In genomic region chr19:18634612-18635290, GRCh38 we compare ENCODE assay signal across 16 cellular contexts. TPM values are rescaled to one million over a fixed set of nuclear protein-coding genes. Genes with fewer than 3 reads are reported as not detected.
DNase-seq lines count a peak whose midpoint lies in the region; ATAC-seq and TF ChIP-seq lines count a peak whose summit lies in the region.
"Had no signal": no experiment of that assay in that cellular context is flagged by ENCODE, and none has a peak within 500 bp of the region (broad histone marks: within the 10 kb centered on the region; RNA-seq: fewer than 3 reads in every experiment).

No MANE protein-coding gene starts in this region.

- no peaks in the 10 kb centered on the region for H3K9me3 ChIP-seq in parathyroid adenoma (ENCODE audit: control insufficient read depth, low read length)
- H3K9me3 ChIP-seq in Karpas-422 (ENCODE audit: low read length): no peaks in the 10 kb centered on the region
- no peaks in the 10 kb centered on the region for H3K9me3 ChIP-seq in suprapubic skin
- H3K9me3 ChIP-seq: testis had no signal

- no peak overlapping the region for H2AFZ ChIP-seq in parathyroid adenoma
- H2AFZ ChIP-seq in Karpas-422 (ENCODE audit: low read length): no peak overlapping the region

- no peak overlapping the region for H3K4me3 ChIP-seq in parathyroid adenoma (ENCODE audit: low read depth, low read length)
- H3K4me3 ChIP-seq in Karpas-422 (ENCODE audit: low read length): no peak overlapping the region
- no peak overlapping the region for H3K4me3 ChIP-seq in suprapubic skin
- H3K4me3 ChIP-seq: testis had no signal

- TF ChIP-seq CTCF in parathyroid adenoma (IDR thresholded peaks at IDR 0.05) (no peak), suprapubic skin (IDR thresholded peaks at IDR 0.05) (no peak)

- peak; percentile 50 for ATAC-seq in esophagus mucosa
- no peak for ATAC-seq in HG03439 (IDR thresholded peaks at IDR 0.05; ENCODE audit: unreplicated experiment)
- ATAC-seq: CD8-positive, alpha-beta T cell; left lobe of liver had no signal

- no peak for TF ChIP-seq POLR2A in suprapubic skin (IDR thresholded peaks at IDR 0.05)

- no peaks in the 10 kb centered on the region; the same call in 1 of the 2 replicates for H4K20me1 ChIP-seq in Karpas-422 (ENCODE audit: insufficient read depth, low read depth, low read length)

- H3K27me3 ChIP-seq in parathyroid adenoma (ENCODE audit: control insufficient read depth, insufficient read depth, low read length): no peaks in the 10 kb centered on the region
- H3K27me3 ChIP-seq in Karpas-422 (ENCODE audit: low read length): no peaks in the 10 kb centered on the region
- no peaks in the 10 kb centered on the region for H3K27me3 ChIP-seq in suprapubic skin
- H3K27me3 ChIP-seq: testis had no signal

- H3K4me2 ChIP-seq in parathyroid adenoma (ENCODE audit: low read length) (peak overlapping the region; percentile 22), Karpas-422 (ENCODE audit: low read depth, low read length, poor library complexity, severe bottlenecking) (no peak overlapping the region)

- 38% methylated on average over 11 of the region's 11 CpGs for WGBS in suprapubic skin

- H3K36me3 ChIP-seq in parathyroid adenoma (ENCODE audit: control insufficient read depth, insufficient read depth, low read length) (no peaks in the 10 kb centered on the region), Karpas-422 (ENCODE audit: insufficient read depth, low read length) (no peaks in the 10 kb centered on the region), suprapubic skin (no peaks in the 10 kb centered on the region)

- TF ChIP-seq EP300 in suprapubic skin (IDR thresholded peaks at IDR 0.05): no peak

- H3K27ac ChIP-seq in parathyroid adenoma (no peak overlapping the region), Karpas-422 (ENCODE audit: low read length) (no peak overlapping the region), suprapubic skin (no peak overlapping the region)
- H3K27ac ChIP-seq: epithelial cell of prostate, testis had no signal

- no peaks in the 10 kb centered on the region for H3K9me2 ChIP-seq in Karpas-422 (replicated peaks; ENCODE audit: insufficient read depth, low read length)

- DNase-seq in DMS 273 (lab: John Stamatoyannopoulos, UW; ENCODE audit: unreplicated experiment): peak; percentile 50
- DNase-seq in DMS 273 treated with DMSO at 0.1 percent for 48 hours (lab: John Stamatoyannopoulos, UW): no peak
- DNase-seq in NCI-H1694 (lab: John Stamatoyannopoulos, UW): peak; percentile 38
- DNase-seq in Karpas-422: no peak
- DNase-seq in suprapubic skin (ENCODE audit: low spot score in 2 of 2): no peak
- DNase-seq: activated T-cell treated with anti-CD3 and anti-CD28 coated beads for 4 hours; CD8-positive, alpha-beta T cell; hippocampal formation; NCI-H1048; NCI-H524 treated with DMSO at 0.1 percent for 48 hours; testis had no signal

- H3K9ac ChIP-seq in parathyroid adenoma: no peak overlapping the region
- no peak overlapping the region for H3K9ac ChIP-seq in Karpas-422 (ENCODE audit: low read length)

- H3K79me2 ChIP-seq in parathyroid adenoma (no peaks in the 10 kb centered on the region), Karpas-422 (ENCODE audit: low read length) (peaks cover 15% of the 10 kb centered on the region; the same call in 1 of the 2 replicates)

- peaks cover 4% of the 10 kb centered on the region for H3K4me1 ChIP-seq in parathyroid adenoma
- peaks cover 16% of the 10 kb centered on the region for H3K4me1 ChIP-seq in Karpas-422 (ENCODE audit: low read length)
- peaks cover 36% of the 10 kb centered on the region for H3K4me1 ChIP-seq in suprapubic skin

RNA-seq across cellular contexts. Expression of gene KLHL26, which starts 2.1 kb away (rescaled TPM):
- total RNA-seq in esophagus mucosa (5.6 TPM), suprapubic skin (10 to 100 TPM in 2 of 4 donors, 1 to 10 TPM in 2; 6.9 to 26.5 (median 11.5) TPM)
- total RNA-seq in Karpas-422 (2014; rRNA removed; shearing (Covaris generic); ENCODE audit: low replicate concordance): 3.7 and 4.0 TPM in 2 replicates

RNA-seq across cellular contexts. Expression of gene TMEM59L, which starts 22.1 kb away (rescaled TPM):
- total RNA-seq in esophagus mucosa (0.28 TPM), suprapubic skin (1 to 10 TPM in 2 of 4 donors, under 1 TPM in 2; 0.49 to 1.4 (median 0.97) TPM)
- total RNA-seq in Karpas-422 (2014; rRNA removed; shearing (Covaris generic); ENCODE audit: low replicate concordance): 0.43 and 2.5 TPM in 2 replicates
- total RNA-seq: CD8-positive, alpha-beta T cell; left lobe of liver had no signal

RNA-seq across cellular contexts. Expression of gene CRLF1, which starts 28.2 kb away (rescaled TPM):
- total RNA-seq in esophagus mucosa: 7.9 TPM
- 3.0 TPM in 1 of 2 replicates, not detected in the other for total RNA-seq in Karpas-422 (2014; rRNA removed; shearing (Covaris generic); ENCODE audit: low replicate concordance)
- 10 to 100 TPM; 21.2 to 65.5 (median 47.9) TPM for total RNA-seq in suprapubic skin
- total RNA-seq: CD8-positive, alpha-beta T cell had no signal

RNA-seq across cellular contexts. Expression of gene REX1BD, which starts 46.2 kb away (rescaled TPM):
- total RNA-seq in esophagus mucosa: 41.3 TPM
- total RNA-seq in Karpas-422 (2014; rRNA removed; shearing (Covaris generic); ENCODE audit: low replicate concordance): 45.7 and 76.8 TPM in 2 replicates
- 10 to 100 TPM; 77.0 to 86.7 (median 82.6) TPM for total RNA-seq in suprapubic skin

RNA-seq across cellular contexts. Expression of gene CRTC1, which starts 48.7 kb away (rescaled TPM):
- 4.0 TPM for total RNA-seq in esophagus mucosa
- 3.7 and 5.5 TPM in 2 replicates for total RNA-seq in Karpas-422 (2014; rRNA removed; shearing (Covaris generic); ENCODE audit: low replicate concordance)
- 1 to 10 TPM; 4.1 to 6.3 (median 4.7) TPM for total RNA-seq in suprapubic skin

Comparison
In these comparisons a context has a peak if more than half of its experiments do, and no peak if none do; other contexts are left out.
1. DNase-seq: peak in DMS 273 (single experiment) and NCI-H1694 (single experiment); none in DMS 273 treated with DMSO at 0.1 percent for 48 hours (single experiment), Karpas-422 (single experiment) and suprapubic skin (0 of 2).